ENCODE assay signal across 12 cellular contexts in genomic region chr2:176134978-176135575, GRCh38. TPM values are rescaled to one million over a fixed set of nuclear protein-coding genes. Genes with fewer than 3 reads are reported as not detected.
DNase-seq lines count a peak whose midpoint lies in the region; ATAC-seq, FAIRE-seq and TF ChIP-seq lines count a peak whose summit lies in the region.
"Had no signal": no experiment of that assay in that cellular context is flagged by ENCODE, and none has a peak within 500 bp of the region (broad histone marks: within the 10 kb centered on the region; RNA-seq: fewer than 3 reads in every experiment).

No MANE protein-coding gene starts in this region.

- peaks cover 67% of the 10 kb centered on the region for H3K4me1 Mint-ChIP-seq in HFFc6 (ENCODE audit: low read depth)

- peak overlapping the region; percentile 73; the same call in 1 of the 2 replicates for H3K4me3 Mint-ChIP-seq in HFFc6

- H3K9me3 ChIP-seq in A549 = no peaks in the 10 kb centered on the region

- peaks cover 33% of the 10 kb centered on the region for H3K27me3 Mint-ChIP-seq in HFFc6 (ENCODE audit: insufficient read depth)

- peaks cover 5% of the 10 kb centered on the region; the same call in 1 of the 2 replicates for H3K36me3 Mint-ChIP-seq in HFFc6 (ENCODE audit: low read depth)

- TF ChIP-seq CTCF in A549 (IDR thresholded peaks at IDR 0.05) (no peak; the same call in 2 of the 3 replicates), HFFc6 (IDR thresholded peaks at IDR 0.05) (peak; percentile 43)

- no peak for TF ChIP-seq POLR2A in A549 (IDR thresholded peaks at IDR 0.05; ENCODE audit: low read length)

- WGBS in A549 (ENCODE audit: missing lambda C conversion rate) = 83% methylated on average over 3 of the region's 3 CpGs

- no peaks in the 10 kb centered on the region for H3K9me3 Mint-ChIP-seq in HFFc6
- H3K9me3 Mint-ChIP-seq: endodermal cell had no signal

- H3K4me3 ChIP-seq in A549 = no peak overlapping the region

- H3K27ac ChIP-seq in A549 = peak overlapping the region; percentile 80 to 87; a peak in 3 of 6 replicates

- H3K4me1 ChIP-seq in A549 = peaks cover 10% of the 10 kb centered on the region; the same call in 2 of the 3 replicates

- FAIRE-seq in A549 (lab: Jason Lieb, UNC) = no peak
- FAIRE-seq: GM18507 had no signal

- TF ChIP-seq EP300 in A549 (IDR thresholded peaks at IDR 0.05) = no peak

- peak overlapping the region; percentile 60; the same call in 2 of the 3 replicates for H3K4me2 ChIP-seq in A549

- peak; percentile 36 to 50; a peak in 3 of 5 replicates for TF ChIP-seq RAD21 in A549 (conservative IDR thresholded peaks at IDR 0.05 in 1 of 2, IDR thresholded peaks at IDR 0.05 in 1 of 2)

- peak overlapping the region; percentile 84; the same call in 1 of the 2 replicates for H3K27ac Mint-ChIP-seq in HFFc6
- H3K27ac Mint-ChIP-seq: endodermal cell had no signal

- CTCF ChIA-PET in A549 (lab: Yijun Ruan, JAX) = interaction anchor here (1.6 to 10.5 kb wide), 8 partner anchors 8 to 1013 kb away, joined by 4 to 216 read pairs (median 12); no protein-coding TSS in a partner anchor

- ATAC-seq in A549 (no peak), esophagus mucosa (no peak)

- POLR2A ChIA-PET in A549 (lab: Yijun Ruan, JAX) = no interaction called here

- DNase-seq in A549 (ENCODE audit: low read depth in 1 of 2, low spot score in 1 of 2) (peak in 1 of 2 experiments; percentile 15), HFFc6 (peak; percentile 24), SW480 (ENCODE audit: low spot score) (peak; percentile 73), medulla oblongata (ENCODE audit: extremely low spot score) (peak; percentile 46), NCI-H1417 treated with DMSO at 0.1 percent for 48 hours (lab: John Stamatoyannopoulos, UW) (no peak), HT-29 (ENCODE audit: low spot score) (no peak), NCI-H1436 (lab: John Stamatoyannopoulos, UW) (no peak)
- DNase-seq: activated effector memory CD4-positive, alpha-beta T cell treated with anti-CD3 and anti-CD28 coated beads, Interleukin-2, amount 50 U/mL, for 16 hours; stomach had no signal

TF ChIP-seq in A549, 52 proteins besides CTCF, POLR2A, EP300 and RAD21:
- TF ChIP-seq SMC3 (IDR thresholded peaks at IDR 0.05) (peak; percentile 29; the same call in 2 of the 3 replicates), RFX5 (IDR thresholded peaks at IDR 0.05) (no peak)

RNA-seq across cellular contexts. Expression of gene HOXD8, which starts 5.6 kb away (rescaled TPM):
- polyA plus RNA-seq in A549 (2011; rRNA removed) = 6.4 and 8.5 TPM in 2 replicates
- polyA plus RNA-seq in A549 (2012; cell fraction: cytosol; rRNA removed) = 2.3 and 3.0 TPM in 2 replicates
- 1.7 and 1.8 TPM in 2 replicates for polyA plus RNA-seq in A549 (2012; cell fraction: nucleus; rRNA removed)
- 3.5 to 3.9 TPM (median 3.8 TPM) in 3 replicates for polyA plus RNA-seq in A549 (2017; fragmentation: RNase III; extraction: RNeasy Plus Mini Kit Qiagen cat#74134 plus additional on column Dnase treatment)
- 0.97 and 2.5 TPM in 2 replicates for polyA minus RNA-seq in A549 (2011; rRNA and poly(A)+ RNA removed)
- 1 to 10 TPM; 2.3 to 5.1 (median 4.6) TPM for total RNA-seq in HFFc6 (2021; fragmentation: NEBNext Ultra II Directional; extraction: Animal tissue kit (Norgen Biotek cat#: 25700))
- not detected in 2 replicates for total RNA-seq in HT-29 (2014; rRNA removed; shearing (Covaris generic))
- 0.88 TPM for total RNA-seq in esophagus mucosa
- total RNA-seq: endodermal cell had no signal

RNA-seq across cellular contexts. Expression of gene HOXD9, which starts 12.6 kb away (rescaled TPM):
- 0.34 and 0.45 TPM in 2 replicates for polyA plus RNA-seq in A549 (2011; rRNA removed)
- 0.30 and 0.47 TPM in 2 replicates for polyA plus RNA-seq in A549 (2012; cell fraction: cytosol; rRNA removed)
- polyA plus RNA-seq in A549 (2012; cell fraction: nucleus; rRNA removed) = 8.3 and 8.7 TPM in 2 replicates
- polyA plus RNA-seq in A549 (2017; fragmentation: RNase III; extraction: RNeasy Plus Mini Kit Qiagen cat#74134 plus additional on column Dnase treatment) = 0.94 to 1.7 TPM (median 1.0 TPM) in 3 replicates
- polyA minus RNA-seq in A549 (2011; rRNA and poly(A)+ RNA removed) = not detected in 2 replicates
- 1 to 10 TPM; 2.1 to 2.7 (median 2.4) TPM for total RNA-seq in HFFc6 (2021; fragmentation: NEBNext Ultra II Directional; extraction: Animal tissue kit (Norgen Biotek cat#: 25700))
- total RNA-seq in HT-29 (2014; rRNA removed; shearing (Covaris generic)) = not detected in 2 replicates
- 1.1 TPM for total RNA-seq in esophagus mucosa
- total RNA-seq: endodermal cell had no signal

RNA-seq across cellular contexts. Expression of gene HOXD4, which starts 16.3 kb away (rescaled TPM):
- polyA plus RNA-seq in A549 (2011; rRNA removed) = 0.27 and 0.28 TPM in 2 replicates
- polyA plus RNA-seq in A549 (2012; cell fraction: cytosol; rRNA removed) = 0.32 and 0.43 TPM in 2 replicates
- polyA plus RNA-seq in A549 (2012; cell fraction: nucleus; rRNA removed) = 2.6 and 3.1 TPM in 2 replicates
- 0.54 to 0.92 TPM (median 0.87 TPM) in 3 replicates for polyA plus RNA-seq in A549 (2017; fragmentation: RNase III; extraction: RNeasy Plus Mini Kit Qiagen cat#74134 plus additional on column Dnase treatment)
- polyA minus RNA-seq in A549 (2011; rRNA and poly(A)+ RNA removed) = 0.25 TPM in 1 of 2 replicates, not detected in the other
- total RNA-seq in HFFc6 (2021; fragmentation: NEBNext Ultra II Directional; extraction: Animal tissue kit (Norgen Biotek cat#: 25700)) = under 1 TPM in 4 of 6 experiments, not detected in 2; 0.40 to 0.69 (median 0.57) TPM
- not detected in 2 replicates for total RNA-seq in HT-29 (2014; rRNA removed; shearing (Covaris generic))
- total RNA-seq in esophagus mucosa = 0.36 TPM
- total RNA-seq: endodermal cell had no signal

RNA-seq across cellular contexts. Expression of gene HOXD10, which starts 18.5 kb away (rescaled TPM):
- polyA plus RNA-seq in A549 (2011; rRNA removed) (4.6 and 4.8 TPM in 2 replicates), A549 (2017; fragmentation: RNase III; extraction: RNeasy Plus Mini Kit Qiagen cat#74134 plus additional on column Dnase treatment) (3.7 to 5.4 TPM (median 4.3 TPM) in 3 replicates)
- polyA plus RNA-seq in A549 (2012; cell fraction: cytosol; rRNA removed) = 1.8 and 2.3 TPM in 2 replicates
- 3.6 and 6.3 TPM in 2 replicates for polyA plus RNA-seq in A549 (2012; cell fraction: nucleus; rRNA removed)
- 1.2 and 1.9 TPM in 2 replicates for polyA minus RNA-seq in A549 (2011; rRNA and poly(A)+ RNA removed)
- total RNA-seq in HFFc6 (2021; fragmentation: NEBNext Ultra II Directional; extraction: Animal tissue kit (Norgen Biotek cat#: 25700)) = 10 to 100 TPM; 10.9 to 14.5 (median 12.8) TPM
- total RNA-seq in HT-29 (2014; rRNA removed; shearing (Covaris generic)) = not detected in 2 replicates
- 0.24 TPM for total RNA-seq in esophagus mucosa
- total RNA-seq: endodermal cell had no signal
- polyA plus RNA-seq: stomach had no signal

RNA-seq across cellular contexts. Expression of gene HOXD3, which starts 22.0 kb away (rescaled TPM):
- 0.27 and 0.70 TPM in 2 replicates for polyA plus RNA-seq in A549 (2011; rRNA removed)
- 0.16 and 0.19 TPM in 2 replicates for polyA plus RNA-seq in A549 (2012; cell fraction: cytosol; rRNA removed)
- 0.71 and 0.89 TPM in 2 replicates for polyA plus RNA-seq in A549 (2012; cell fraction: nucleus; rRNA removed)
- 0.14 to 0.36 TPM (median 0.18 TPM) in 3 replicates for polyA plus RNA-seq in A549 (2017; fragmentation: RNase III; extraction: RNeasy Plus Mini Kit Qiagen cat#74134 plus additional on column Dnase treatment)
- polyA minus RNA-seq in A549 (2011; rRNA and poly(A)+ RNA removed) = not detected in 2 replicates
- under 1 TPM in 3 of 6 experiments, not detected in 3; 0.25 to 0.38 (median 0.25) TPM for total RNA-seq in HFFc6 (2021; fragmentation: NEBNext Ultra II Directional; extraction: Animal tissue kit (Norgen Biotek cat#: 25700))
- total RNA-seq in HT-29 (2014; rRNA removed; shearing (Covaris generic)) = not detected in 2 replicates
- 0.52 TPM for total RNA-seq in esophagus mucosa
- total RNA-seq: endodermal cell had no signal

Comparison
In these comparisons a context has a peak if more than half of its experiments do, and no peak if none do; other contexts are left out.
1. DNase-seq: peak in HFFc6 (single experiment), SW480 (single experiment) and medulla oblongata (single experiment); none in NCI-H1417 treated with DMSO at 0.1 percent for 48 hours (single experiment), HT-29 (single experiment) and NCI-H1436 (single experiment).